Comparison of ENCODE assay signal across 13 cellular contexts in the genomic region with DNA sequence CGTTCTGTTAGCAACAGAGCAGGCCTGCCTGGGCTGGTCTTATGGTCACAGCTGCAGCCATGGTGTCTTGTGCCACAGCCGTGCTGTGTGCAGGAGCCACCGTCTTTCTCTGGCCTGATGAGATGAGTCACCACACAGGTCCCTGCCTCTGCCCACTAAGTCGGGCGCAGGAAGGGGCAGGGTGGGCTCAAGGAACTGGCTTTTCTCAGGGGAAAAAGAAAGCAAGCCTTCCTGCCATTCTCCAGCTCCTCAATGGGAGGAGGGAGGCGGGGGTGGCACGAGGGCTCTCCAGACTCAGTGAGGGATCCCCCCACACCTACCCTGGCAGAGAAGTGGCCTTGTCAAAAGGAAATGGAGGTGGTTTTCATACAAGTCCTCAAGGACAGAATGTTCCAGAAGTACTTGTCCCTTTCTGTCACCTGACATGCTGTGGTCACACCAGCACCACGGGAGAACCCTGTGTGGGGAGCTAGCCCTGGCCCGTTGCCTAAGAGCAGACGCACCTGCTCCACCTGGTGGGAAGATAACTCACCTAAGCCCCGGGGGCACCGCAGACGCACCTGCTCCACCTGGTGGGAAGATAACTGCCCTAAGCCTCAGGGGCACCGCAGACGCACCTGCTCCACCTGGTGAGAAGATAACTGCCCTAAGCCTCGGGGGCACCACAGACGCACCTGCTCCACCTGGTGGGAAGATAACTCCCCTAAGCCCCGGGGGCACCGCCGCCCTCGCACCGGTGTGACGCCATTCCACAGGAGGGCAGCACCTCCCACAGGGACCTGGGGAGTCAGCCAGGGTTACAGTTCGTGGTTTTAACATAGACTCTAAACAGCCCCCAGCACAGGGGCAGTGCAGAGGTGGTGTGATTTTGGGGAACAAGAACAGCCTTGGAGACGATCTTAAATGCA. TPM values are rescaled to one million over a fixed set of nuclear protein-coding genes. Genes with fewer than 3 reads are reported as not detected.
DNase-seq lines count a peak whose midpoint lies in the region; ATAC-seq and TF ChIP-seq lines count a peak whose summit lies in the region.
"Had no signal": no experiment of that assay in that cellular context is flagged by ENCODE, and none has a peak within 500 bp of the region (broad histone marks: within the 10 kb centered on the region; RNA-seq: fewer than 3 reads in every experiment).

No MANE protein-coding gene starts in this region.

- no peaks in the 10 kb centered on the region for H3K36me3 ChIP-seq in right lobe of liver

- ATAC-seq in right lobe of liver (no peak), GM18505 (IDR thresholded peaks at IDR 0.05; ENCODE audit: unreplicated experiment) (no peak), HG02678 (IDR thresholded peaks at IDR 0.05; ENCODE audit: unreplicated experiment) (no peak)
- ATAC-seq: activated T-cell treated with anti-CD3 and anti-CD28 coated beads, Interleukin-2, amount 50 U/mL, for 4 hours had no signal

- H3K27ac ChIP-seq in RWPE1 (peak overlapping the region; percentile 42), right lobe of liver (no peak overlapping the region)

- TF ChIP-seq CTCF in RWPE1 (conservative IDR thresholded peaks at IDR 0.05; ENCODE audit: low read depth) (no peak), right lobe of liver (IDR thresholded peaks at IDR 0.05) (no peak)

- CTCF ChIA-PET in RWPE1 (lab: Yijun Ruan, JAX), result interaction anchor here (0.6 to 2.2 kb wide), 3 partner anchors 9 to 240 kb away, joined by 3 to 9 read pairs (median 6); no protein-coding TSS in a partner anchor

- peak; percentile 70 for DNase-seq in DMS153 (lab: John Stamatoyannopoulos, UW)
- DNase-seq in NAMALWA (ENCODE audit: low spot score), result peak; percentile 11
- DNase-seq in RWPE1 (ENCODE audit: low spot score), result no peak
- DNase-seq in right lobe of liver, result peak in 2 of 3 donors; percentile 12 to 36
- no peak for DNase-seq in HK-2 (ENCODE audit: unreplicated experiment)
- no peak for DNase-seq in inferior parietal cortex (ENCODE audit: extremely low spot score)
- DNase-seq: activated T-cell treated with anti-CD3 and anti-CD28 coated beads, Interleukin-2, amount 50 U/mL, for 4 hours; CD4-positive, CD25-positive, alpha-beta regulatory T cell; NCI-H510A had no signal

- POLR2A ChIA-PET in RWPE1 (lab: Yijun Ruan, JAX; ENCODE audit: low non-redundant PET), result no interaction called here

- intact Hi-C loops in right lobe of liver (cut with DNase I), result loop anchor here in 1 of 2 donors (10.0 kb wide), 1 partner anchor 259 kb away; no protein-coding TSS in a partner anchor

- no peaks in the 10 kb centered on the region for H3K27me3 ChIP-seq in right lobe of liver

- WGBS in right lobe of liver (ENCODE audit: insufficient coverage, low coverage, low lambda C conversion rate, missing lambda C conversion rate), result 84% methylated on average over 8 of the region's 25 CpGs

- no peak for TF ChIP-seq POLR2A in right lobe of liver (IDR thresholded peaks at IDR 0.05)
- TF ChIP-seq POLR2A in GM18505 (IDR thresholded peaks at IDR 0.05; ENCODE audit: borderline replicate concordance, extremely low read depth, insufficient read depth, insufficient read length), result no peak

- no peaks in the 10 kb centered on the region for H3K9me3 ChIP-seq in right lobe of liver

- no peak overlapping the region for H3K4me3 ChIP-seq in right lobe of liver

- peaks cover 0 to 5% (median 2%) of the 10 kb centered on the region in 4 donors for H3K4me1 ChIP-seq in right lobe of liver

RNA-seq across cellular contexts. Expression of gene UVSSA, which starts 18.5 kb away (rescaled TPM):
- 10 to 100 TPM in 3 of 6 experiments, 1 to 10 TPM in 3; 9.1 to 14.5 (median 11.3) TPM for total RNA-seq in right lobe of liver

RNA-seq across cellular contexts. Expression of gene NKX1-1, which starts 40.7 kb away (rescaled TPM):
- total RNA-seq in right lobe of liver, result not detected
- total RNA-seq: activated T-cell treated with anti-CD3 and anti-CD28 coated beads, Interleukin-2, amount 50 U/mL, for 4 hours; CD4-positive, CD25-positive, alpha-beta regulatory T cell; frontal cortex; T-helper 2 cell treated with Interferon-gamma antibody and Interleukin-4, amounts not matched to agents 100 ng/mL and 5 ng/mL, for 36 hours had no signal

Comparison
In these comparisons a context has a peak if more than half of its experiments do, and no peak if none do; other contexts are left out.
1. DNase-seq: peak in DMS153 (single experiment), NAMALWA (single experiment) and right lobe of liver (2 of 3); none in RWPE1 (single experiment), HK-2 (single experiment) and inferior parietal cortex (single experiment).